In genomic region chr7:149584530-149584929, GRCh38 we compare ENCODE assay signal across 29 cellular contexts.
"Had no signal": no experiment of that assay in that cellular context is flagged by ENCODE, and none has a peak within 500 bp of the region (broad histone marks: within the 10 kb centered on the region; RNA-seq: fewer than 3 reads in every experiment).

No MANE protein-coding gene starts in this region.

- H3K9ac ChIP-seq: neural progenitor cell, parathyroid adenoma had no signal

- FAIRE-seq: small intestine had no signal

- H3K9me3 ChIP-seq: psoas muscle, right lobe of liver, suprapubic skin, testis, upper lobe of right lung, uterus had no signal

- H3K27me3 Mint-ChIP-seq: progenitor cell of endocrine pancreas; stimulated activated memory B cell treated with anti-CD40 and anti-IgM and Interleukin-4, amounts not matched to agents 10 μg/mL and 1 μg/mL and 100 μg/mL, for 72 hours; stimulated activated naive CD8-positive, alpha-beta T cell treated with anti-CD3 and anti-CD28 coated beads, Interleukin-15, amount 100 ng/mL, for 72 hours; type B pancreatic cell had no signal

- H3K27ac Mint-ChIP-seq: nephron; neural progenitor cell; progenitor cell of endocrine pancreas; stimulated activated memory B cell treated with anti-CD40 and anti-IgM and Interleukin-4, amounts not matched to agents 10 μg/mL and 1 μg/mL and 100 μg/mL, for 72 hours; type B pancreatic cell had no signal

- H3K4me1 Mint-ChIP-seq: neural progenitor cell had no signal

- H3K4me2 ChIP-seq: neural progenitor cell had no signal

- H3K4me1 ChIP-seq: neural progenitor cell, parathyroid adenoma, psoas muscle, right lobe of liver, sigmoid colon, suprapubic skin, testis, tibial artery, transverse colon, upper lobe of right lung, uterus had no signal

- H2AFZ ChIP-seq: neural progenitor cell, parathyroid adenoma had no signal

- ATAC-seq: natural killer cell; psoas muscle; right cardiac atrium; right lobe of liver; stimulated activated memory B cell treated with anti-CD40 and anti-IgM and Interleukin-4, amounts not matched to agents 10 μg/mL and 1 μg/mL and 100 μg/mL, for 72 hours; stimulated activated naive CD8-positive, alpha-beta T cell treated with anti-CD3 and anti-CD28 coated beads, Interleukin-15, amount 100 ng/mL, for 72 hours; stimulated activated naive CD8-positive, alpha-beta T cell treated with anti-CD3 and anti-CD28 coated beads, Interleukin-15, Interleukin-2, amounts not matched to agents 100 U/mL and 50 U/mL, for 24 hours; upper lobe of right lung had no signal

- H3K36me3 ChIP-seq: ovary, uterus had no signal

- H3K4me3 Mint-ChIP-seq: natural killer cell; nephron; neural progenitor cell; stimulated activated memory B cell treated with anti-CD40 and anti-IgM and Interleukin-4, amounts not matched to agents 10 μg/mL and 1 μg/mL and 100 μg/mL, for 72 hours; stimulated activated naive CD8-positive, alpha-beta T cell treated with anti-CD3 and anti-CD28 coated beads, Interleukin-15, amount 100 ng/mL, for 72 hours; type B pancreatic cell had no signal

- H3K9me3 Mint-ChIP-seq: natural killer cell had no signal

- H3K27me3 ChIP-seq: neural progenitor cell, ovary, right lobe of liver, sigmoid colon, suprapubic skin, testis, tibial artery, transverse colon, upper lobe of right lung, uterus had no signal

- DNase-seq: natural killer cell; occipital lobe; ovary; posterior cingulate gyrus; psoas muscle; right cardiac atrium; right lobe of liver; sigmoid colon; small intestine; stimulated activated CD4-positive, alpha-beta T cell treated with anti-CD3 and anti-CD28 coated beads, Interleukin-15, amount 100 ng/mL, for 24 hours; stimulated activated CD4-positive, alpha-beta T cell treated with anti-CD3 and anti-CD28 coated beads, Interleukin-4, amount 100 ng/mL, for 1 hour; stimulated activated CD4-positive, alpha-beta T cell treated with anti-CD3 and anti-CD28 coated beads, Interleukin-4, amount 100 ng/mL, for 4 hours; stimulated activated CD8-positive, alpha-beta memory T cell treated with anti-CD3 and anti-CD28 coated beads, Interleukin-4, amount 100 ng/mL, for 48 hours; stimulated activated naive CD4-positive, alpha-beta T cell; stimulated activated naive CD8-positive, alpha-beta T cell treated with anti-CD3 and anti-CD28 coated beads, Interleukin-15, amount 100 ng/mL, for 72 hours; stimulated activated naive CD8-positive, alpha-beta T cell treated with anti-CD3 and anti-CD28 coated beads, Interleukin-15, Interleukin-2, amounts not matched to agents 100 U/mL and 50 U/mL, for 24 hours; substantia nigra; testis; tibial artery; transverse colon; upper lobe of right lung; uterus had no signal

- H3K27ac ChIP-seq: neural progenitor cell, ovary, parathyroid adenoma, psoas muscle, right lobe of liver, sigmoid colon, suprapubic skin, testis, tibial artery, transverse colon, upper lobe of right lung, uterus had no signal

- H3K36me3 Mint-ChIP-seq: natural killer cell had no signal

- H3K4me3 ChIP-seq: neural progenitor cell, ovary, psoas muscle, right lobe of liver, sigmoid colon, suprapubic skin, testis, tibial artery, transverse colon, upper lobe of right lung, uterus had no signal
